Comparison of ENCODE assay signal across 28 cellular contexts in the genomic region with DNA sequence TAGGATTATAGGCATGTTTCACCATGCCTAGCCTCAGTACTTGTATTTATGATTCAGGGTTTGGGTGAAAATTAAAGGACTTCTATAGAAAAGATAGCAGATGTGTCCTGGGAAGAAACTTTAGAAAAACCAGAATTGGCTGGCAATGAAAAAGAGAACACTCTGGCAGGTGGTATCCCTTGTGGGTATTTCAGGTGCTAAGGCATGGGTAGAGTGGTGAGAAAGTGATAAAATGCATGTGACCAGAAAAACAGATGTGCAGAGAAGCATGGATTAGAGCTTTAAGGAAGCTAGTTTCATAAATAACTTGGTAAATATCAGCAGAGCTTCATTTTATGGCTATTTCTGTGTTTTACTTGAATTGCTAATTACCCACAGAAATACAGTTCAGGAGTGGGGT.
"Had no signal": no experiment of that assay in that cellular context is flagged by ENCODE, and none has a peak within 500 bp of the region (broad histone marks: within the 10 kb centered on the region; RNA-seq: fewer than 3 reads in every experiment).

No MANE protein-coding gene starts in this region.

- H3K27ac ChIP-seq: neural progenitor cell, ovary, parathyroid adenoma, psoas muscle, right lobe of liver, skin epidermis, spleen, stomach, thoracic aorta, thyroid gland, tibial nerve, upper lobe of left lung, vagina had no signal

- H3K79me2 ChIP-seq: parathyroid adenoma had no signal

- H3K36me3 Mint-ChIP-seq: naive thymus-derived CD8-positive, alpha-beta T cell; natural killer cell treated with Interleukin-12 subunit alpha and Interleukin-12 subunit beta and Interleukin-15 and Interleukin-18, amount 100 ng/mL, for 72 hours; neural progenitor cell; stimulated activated effector memory CD8-positive, alpha-beta T cell treated with anti-CD3 and anti-CD28 coated beads, Interleukin-12 subunit alpha, Interleukin-12 subunit beta, amount 100 ng/mL, for 72 hours; stimulated activated naive B cell treated with anti-CD40 and anti-IgM and Interleukin-4, amounts not matched to agents 10 μg/mL and 1 μg/mL and 100 μg/mL, for 72 hours had no signal

- H3K4me3 Mint-ChIP-seq: naive thymus-derived CD8-positive, alpha-beta T cell; natural killer cell treated with Interleukin-12 subunit alpha and Interleukin-12 subunit beta and Interleukin-15 and Interleukin-18, amount 100 ng/mL, for 72 hours; neural progenitor cell; stimulated activated effector memory CD8-positive, alpha-beta T cell treated with anti-CD3 and anti-CD28 coated beads, Interleukin-12 subunit alpha, Interleukin-12 subunit beta, amount 100 ng/mL, for 72 hours; stimulated activated naive B cell treated with anti-CD40 and anti-IgM and Interleukin-4, amounts not matched to agents 10 μg/mL and 1 μg/mL and 100 μg/mL, for 72 hours; stimulated activated naive CD8-positive, alpha-beta T cell treated with anti-CD3 and anti-CD28 coated beads, Interleukin-15, Interleukin-2, amounts not matched to agents 100 ng/mL and 50 ng/mL, for 24 hours had no signal

- H3K27ac Mint-ChIP-seq: naive thymus-derived CD8-positive, alpha-beta T cell; natural killer cell treated with Interleukin-12 subunit alpha and Interleukin-12 subunit beta and Interleukin-15 and Interleukin-18, amount 100 ng/mL, for 72 hours; neural progenitor cell; progenitor cell of endocrine pancreas; stimulated activated effector memory CD8-positive, alpha-beta T cell treated with anti-CD3 and anti-CD28 coated beads, Interleukin-12 subunit alpha, Interleukin-12 subunit beta, amount 100 ng/mL, for 72 hours; stimulated activated naive B cell treated with anti-CD40 and anti-IgM and Interleukin-4, amounts not matched to agents 10 μg/mL and 1 μg/mL and 100 μg/mL, for 72 hours; stimulated activated naive CD8-positive, alpha-beta T cell treated with anti-CD3 and anti-CD28 coated beads, Interleukin-15, Interleukin-2, amounts not matched to agents 100 ng/mL and 50 ng/mL, for 24 hours had no signal

- H3K9ac ChIP-seq: neural progenitor cell, parathyroid adenoma had no signal

- DNase-seq: naive thymus-derived CD8-positive, alpha-beta T cell; occipital lobe; ovary; psoas muscle; right cardiac atrium; right lobe of liver; spleen; stimulated activated CD4-positive, alpha-beta T cell treated with anti-CD3 and anti-CD28 coated beads, Interleukin-12 subunit alpha, Interleukin-12 subunit beta, amount 100 ng/mL, for 4 hours; stimulated activated CD4-positive, alpha-beta T cell treated with anti-CD3 and anti-CD28 coated beads, Interleukin-2, amount 100 ng/mL, for 24 hours; stimulated activated CD4-positive, alpha-beta T cell treated with anti-CD3 and anti-CD28 coated beads, Interleukin-2, amount 100 ng/mL, for 48 hours; stimulated activated CD4-positive, alpha-beta T cell treated with anti-CD3 and anti-CD28 coated beads, Interleukin-4, amount 100 ng/mL, for 24 hours; stimulated activated naive B cell treated with anti-CD40 and anti-IgM and Interleukin-4, amounts not matched to agents 10 μg/mL and 1 μg/mL and 100 μg/mL, for 72 hours; stimulated activated naive CD4-positive, alpha-beta T cell treated with Interleukin-2 at 50 U/mL for 16 hours; stomach; thyroid gland; trophoblast cell; upper lobe of left lung had no signal

- H2AFZ ChIP-seq: neural progenitor cell, parathyroid adenoma had no signal

- H3K36me3 ChIP-seq: neural progenitor cell, ovary, right lobe of liver, spleen, stomach, thoracic aorta, thyroid gland, tibial nerve, upper lobe of left lung, vagina had no signal

- H3K4me1 ChIP-seq: neural progenitor cell, parathyroid adenoma, psoas muscle, right lobe of liver, spleen, thyroid gland, upper lobe of left lung, vagina had no signal

- H3K9me3 ChIP-seq: ovary, psoas muscle, right lobe of liver, thoracic aorta, thyroid gland, tibial nerve, upper lobe of left lung, vagina had no signal

- H3K27me3 Mint-ChIP-seq: naive thymus-derived CD8-positive, alpha-beta T cell; natural killer cell treated with Interleukin-12 subunit alpha and Interleukin-12 subunit beta and Interleukin-15 and Interleukin-18, amount 100 ng/mL, for 72 hours; progenitor cell of endocrine pancreas; stimulated activated naive B cell treated with anti-CD40 and anti-IgM and Interleukin-4, amounts not matched to agents 10 μg/mL and 1 μg/mL and 100 μg/mL, for 72 hours; stimulated activated naive CD8-positive, alpha-beta T cell treated with anti-CD3 and anti-CD28 coated beads, Interleukin-15, Interleukin-2, amounts not matched to agents 100 ng/mL and 50 ng/mL, for 24 hours had no signal

- H3K4me1 Mint-ChIP-seq: naive thymus-derived CD8-positive, alpha-beta T cell; stimulated activated effector memory CD8-positive, alpha-beta T cell treated with anti-CD3 and anti-CD28 coated beads, Interleukin-12 subunit alpha, Interleukin-12 subunit beta, amount 100 ng/mL, for 72 hours; stimulated activated naive B cell treated with anti-CD40 and anti-IgM and Interleukin-4, amounts not matched to agents 10 μg/mL and 1 μg/mL and 100 μg/mL, for 72 hours had no signal

- H3K4me2 ChIP-seq: neural progenitor cell, smooth muscle cell had no signal

- H3K27me3 ChIP-seq: neural progenitor cell, ovary, right lobe of liver, spleen, stomach, thyroid gland, tibial nerve, upper lobe of left lung, vagina had no signal

- H3K4me3 ChIP-seq: neural progenitor cell, ovary, psoas muscle, right lobe of liver, skin epidermis, smooth muscle cell, spleen, stomach, thoracic aorta, thyroid gland, tibial nerve, upper lobe of left lung, vagina had no signal
